ENCODE assay signal across 10 cellular contexts in the genomic region with DNA sequence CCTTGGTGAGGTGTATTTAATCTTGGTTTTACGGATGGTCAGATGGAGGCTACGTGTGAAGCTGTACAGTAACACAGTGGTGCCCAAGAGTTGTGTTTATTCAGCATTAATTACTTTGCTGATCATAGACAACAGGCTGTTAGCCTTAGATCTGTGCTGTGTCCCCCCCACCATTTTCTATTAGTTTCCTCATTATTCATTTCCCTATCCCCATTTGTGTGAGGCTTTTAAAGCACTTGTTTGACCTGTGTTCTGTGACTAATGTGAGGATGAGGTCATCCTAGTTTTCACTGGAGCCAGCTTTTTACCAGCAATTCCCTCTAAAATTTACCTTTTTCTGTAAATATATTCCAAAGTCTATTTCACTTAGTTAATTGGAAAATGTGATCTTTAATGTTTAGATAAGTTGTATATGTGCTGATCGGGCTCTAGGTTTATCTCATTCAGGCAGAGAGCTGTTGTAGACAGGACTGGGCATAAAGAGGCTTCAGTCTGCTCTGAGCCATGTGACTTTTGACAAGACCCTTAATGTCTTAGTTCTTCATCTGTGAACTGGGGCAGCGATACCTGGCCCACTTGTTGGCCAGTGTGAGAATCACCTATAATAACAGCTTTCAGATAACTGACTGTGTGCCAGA. TPM values are rescaled to one million over a fixed set of nuclear protein-coding genes. Genes with fewer than 3 reads are reported as not detected.
A peak's percentile ranks its signal among the peaks of the same experiment; 100 is the strongest.
DNase-seq lines count a peak whose midpoint lies in the region; ATAC-seq, FAIRE-seq and TF ChIP-seq lines count a peak whose summit lies in the region.
"Had no signal": no experiment of that assay in that cellular context is flagged by ENCODE, and none has a peak within 500 bp of the region (broad histone marks: within the 10 kb centered on the region; RNA-seq: fewer than 3 reads in every experiment).

No MANE protein-coding gene starts in this region.

- H3K27me3 ChIP-seq in pancreas (no peaks in the 10 kb centered on the region), right atrium auricular region (no peaks in the 10 kb centered on the region)

- H3K27ac ChIP-seq in pancreas (peak overlapping the region in 1 of 4 donors; percentile 25), right atrium auricular region (no peak overlapping the region)

- peak overlapping the region; percentile 50 for H3K27ac Mint-ChIP-seq in endothelial cell (ENCODE audit: unreplicated experiment)
- H3K27ac Mint-ChIP-seq: activated T-helper 2 cell treated with anti-CD3 and anti-CD28 coated beads, Interferon-gamma antibody, Interleukin-2, Interleukin-4, amounts not matched to agents 10 μg/mL and 5 μg/mL and 100 μg/mL, durations not matched to agents 14 hours and 24 hours and 36 hours had no signal

- H3K36me3 Mint-ChIP-seq in endothelial cell (ENCODE audit: low read depth, unreplicated experiment) = peaks cover 20% of the 10 kb centered on the region

- peaks cover 0 to 14% (median 10%) of the 10 kb centered on the region in 3 donors for H3K4me1 ChIP-seq in pancreas
- peaks cover 0 to 45% of the 10 kb centered on the region in 2 donors for H3K4me1 ChIP-seq in right atrium auricular region

- no peak for TF ChIP-seq CTCF in endothelial cell (IDR thresholded peaks at IDR 0.05; ENCODE audit: unreplicated experiment)
- no peak for TF ChIP-seq CTCF in pancreas (IDR thresholded peaks at IDR 0.05)
- no peak for TF ChIP-seq CTCF in right atrium auricular region (IDR thresholded peaks at IDR 0.05)

- peak; percentile 55 for DNase-seq in EL
- DNase-seq in NCI-H446 treated with DMSO at 0.1 percent for 48 hours (lab: John Stamatoyannopoulos, UW) = peak; percentile 49
- no peak for DNase-seq in endothelial cell (ENCODE audit: low spot score)
- DNase-seq in pancreas = no peak
- DNase-seq in right atrium auricular region (ENCODE audit: low spot score) = no peak
- no peak for DNase-seq in NCI-H2029 treated with DMSO at 0.1 percent for 48 hours (lab: John Stamatoyannopoulos, UW)
- DNase-seq: effector CD4-positive, alpha-beta T cell had no signal

- peaks cover 2% of the 10 kb centered on the region for H3K4me1 Mint-ChIP-seq in endothelial cell (ENCODE audit: unreplicated experiment)

- H3K9me3 Mint-ChIP-seq in endothelial cell (ENCODE audit: unreplicated experiment) = no peaks in the 10 kb centered on the region
- H3K9me3 Mint-ChIP-seq: activated T-helper 2 cell treated with anti-CD3 and anti-CD28 coated beads, Interferon-gamma antibody, Interleukin-2, Interleukin-4, amounts not matched to agents 10 μg/mL and 5 μg/mL and 100 μg/mL, durations not matched to agents 14 hours and 24 hours and 36 hours had no signal

- WGBS in pancreas, 2 donors = 89 to 90% methylated on average over 4 of the region's 4 CpGs

- H3K9me3 ChIP-seq in pancreas (no peaks in the 10 kb centered on the region), right atrium auricular region (no peaks in the 10 kb centered on the region)

- no peak overlapping the region for H3K4me3 ChIP-seq in pancreas
- H3K4me3 ChIP-seq in right atrium auricular region = no peak overlapping the region

- ATAC-seq in pancreas (peak; percentile 51 to 82 (median 74)), HG03135 (IDR thresholded peaks at IDR 0.05; ENCODE audit: unreplicated experiment) (no peak)

- intact Hi-C loops in pancreas (cut with DNase I) = no loop called here

- H3K4me3 Mint-ChIP-seq in endothelial cell (ENCODE audit: unreplicated experiment) = no peak overlapping the region

- no peak for FAIRE-seq in pancreas (lab: Jason Lieb, UNC)
- FAIRE-seq: H54 had no signal

- no peaks in the 10 kb centered on the region for H3K27me3 Mint-ChIP-seq in endothelial cell (ENCODE audit: unreplicated experiment)

- H3K36me3 ChIP-seq in pancreas (peaks cover 0 to 11% (median 10%) of the 10 kb centered on the region in 3 donors), right atrium auricular region (peaks cover 26% of the 10 kb centered on the region)

RNA-seq across cellular contexts. Expression of a gene that starts 8.4 kb away (rescaled TPM):
- total RNA-seq in endothelial cell (ENCODE audit: unreplicated experiment) = 131 TPM
- total RNA-seq in pancreas = 10 to 100 TPM; 20.6 to 46.7 (median 32.6) TPM
- polyA plus RNA-seq in pancreas = 10 to 100 TPM; 12.4 to 32.0 TPM
- total RNA-seq in right atrium auricular region = 10 to 100 TPM; 56.0 to 62.8 TPM

RNA-seq across cellular contexts. Expression of a gene that starts 30.6 kb away (rescaled TPM):
- total RNA-seq in endothelial cell (ENCODE audit: unreplicated experiment) = 1.1 TPM
- total RNA-seq in pancreas = under 1 TPM in 5 of 6 donors, not detected in 1; 0.12 to 0.35 (median 0.19) TPM
- under 1 TPM; 0.14 to 0.19 TPM for polyA plus RNA-seq in pancreas
- not detected for total RNA-seq in right atrium auricular region

Comparison
In these comparisons a context has a peak if more than half of its experiments do, and no peak if none do; other contexts are left out.
1. DNase-seq: peak in EL (single experiment) and NCI-H446 treated with DMSO at 0.1 percent for 48 hours (single experiment); none in endothelial cell (single experiment), pancreas (0 of 6), right atrium auricular region (single experiment) and NCI-H2029 treated with DMSO at 0.1 percent for 48 hours (single experiment).